8 cellular contexts compared by ENCODE assay signal in the genomic region with DNA sequence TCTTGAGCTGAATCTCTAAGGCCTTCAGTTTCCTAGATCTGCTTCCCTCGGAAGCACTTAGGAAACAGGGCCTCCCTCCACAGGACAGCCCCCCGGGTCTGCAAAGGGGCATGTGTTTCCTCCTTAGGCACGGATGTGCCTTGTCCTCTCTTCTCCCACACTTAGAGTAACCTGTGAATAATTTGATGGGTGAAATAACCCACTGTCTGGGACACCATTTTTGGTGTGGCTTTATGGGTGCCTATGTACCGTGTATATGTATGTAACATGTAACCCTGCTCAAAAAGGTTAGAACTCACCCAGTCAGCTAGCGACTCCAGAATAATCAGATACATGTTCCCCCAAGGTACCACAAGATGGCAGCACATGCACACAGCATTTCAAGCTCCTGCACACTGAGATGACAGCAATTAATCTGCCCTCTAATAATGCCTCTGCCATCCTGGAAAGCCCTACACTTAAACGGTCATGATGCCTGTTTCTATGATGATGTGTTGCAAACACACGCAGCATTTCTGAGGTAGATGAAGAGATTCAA.
DNase-seq lines count a peak whose midpoint lies in the region; ATAC-seq and TF ChIP-seq lines count a peak whose summit lies in the region.

No MANE protein-coding gene starts in this region.

- no peaks in the 10 kb centered on the region for H3K9me3 Mint-ChIP-seq in natural killer cell treated with Interleukin-12 subunit alpha and Interleukin-12 subunit beta and Interleukin-15 and Interleukin-18, amount 100 ng/mL, for 72 hours

- peak overlapping the region in 1 of 2 donors; percentile 18 for H3K27ac Mint-ChIP-seq in natural killer cell treated with Interleukin-12 subunit alpha and Interleukin-12 subunit beta and Interleukin-15 and Interleukin-18, amount 100 ng/mL, for 72 hours

- TF ChIP-seq CTCF in OCI-LY7 (conservative IDR thresholded peaks at IDR 0.05; ENCODE audit: low read length): peak; percentile 88

- H3K4me1 ChIP-seq in OCI-LY7 (ENCODE audit: insufficient read depth, low read length, poor library complexity, severe bottlenecking): peaks cover 6% of the 10 kb centered on the region

- intact Hi-C loops in OCI-LY7 (cut with micrococcal nuclease; ENCODE audit: unreplicated experiment): loop anchor here (1.0 kb wide), 5 partner anchors 260 to 549 kb away; partner anchors contain the start of genes MCM8 and TRMT6

- H3K27me3 Mint-ChIP-seq in natural killer cell treated with Interleukin-12 subunit alpha and Interleukin-12 subunit beta and Interleukin-15 and Interleukin-18, amount 100 ng/mL, for 72 hours: peaks cover 0 to 3% of the 10 kb centered on the region in 2 donors

- BruUV-seq in OCI-LY7 (replicated peaks; lab: Mats Ljungman, UMichigan): no TSS peak

- H4K20me1 ChIP-seq in OCI-LY7 (ENCODE audit: insufficient read depth, low read length): no peaks in the 10 kb centered on the region

- CTCF ChIA-PET in OCI-LY7 (lab: Charles Lee; ENCODE audit: unreplicated experiment): interaction anchor here (0.6 to 1.2 kb wide), 4 partner anchors 369 to 423 kb away, joined by 3 to 6 read pairs (median 4); partner anchors contain the start of genes MCM8 and TRMT6

- H3K79me2 ChIP-seq in OCI-LY7 (ENCODE audit: insufficient read depth, low read depth, low read length): no peaks in the 10 kb centered on the region

- in situ Hi-C loops in KBM-7 (cut with MboI; ENCODE audit: low pct_unique_long_range_greater_than_20kb, low sequenced_read_pairs): loop anchor here (25.0 kb wide), 1 partner anchor 409 kb away; no protein-coding TSS in a partner anchor

- H3K9me2 ChIP-seq in OCI-LY7 (ENCODE audit: insufficient read depth, low read length): no peaks in the 10 kb centered on the region

- no peak overlapping the region for H3K4me2 ChIP-seq in OCI-LY7 (ENCODE audit: low read length)

- POLR2A ChIA-PET in OCI-LY7 (lab: Charles Lee): interaction anchor here (0.9 kb wide), 1 partner anchor 545 kb away, joined by 3 read pairs; no protein-coding TSS in a partner anchor

- DNase-seq in D341Med (ENCODE audit: low spot score) (peak; percentile 76), KBM-7 (peak; percentile 82), OCI-LY7 (ENCODE audit: low spot score) (peak; percentile 89), activated T-cell treated with anti-CD3 and anti-CD28 coated beads for 24 hours (ENCODE audit: low read depth) (peak; percentile 62)
- peak; percentile 81 for DNase-seq in natural killer cell treated with Interleukin-12 subunit alpha and Interleukin-12 subunit beta and Interleukin-15 and Interleukin-18, amount 100 ng/mL, for 72 hours (ENCODE audit: low spot score)
- peak; percentile 69 for DNase-seq in stimulated activated naive CD8-positive, alpha-beta T cell treated with anti-CD3 and anti-CD28 coated beads, Interleukin-15, Interleukin-2, amounts not matched to agents 100 U/mL and 50 U/mL, for 24 hours

- no peak overlapping the region for H3K27ac ChIP-seq in OCI-LY7 (ENCODE audit: low read depth, low read length, poor library complexity, severe bottlenecking)

- H3K4me3 Mint-ChIP-seq in natural killer cell treated with Interleukin-12 subunit alpha and Interleukin-12 subunit beta and Interleukin-15 and Interleukin-18, amount 100 ng/mL, for 72 hours: no peak overlapping the region

- no peaks in the 10 kb centered on the region for H3K36me3 ChIP-seq in OCI-LY7 (ENCODE audit: insufficient read depth, low read length)

- ATAC-seq in GM21390 (IDR thresholded peaks at IDR 0.05; ENCODE audit: unreplicated experiment) (peak; percentile 77), esophagus mucosa (peak; percentile 92)
- peak; percentile 69 to 83 for ATAC-seq in natural killer cell treated with Interleukin-12 subunit alpha and Interleukin-12 subunit beta and Interleukin-15 and Interleukin-18, amount 100 ng/mL, for 72 hours
- ATAC-seq in stimulated activated naive CD8-positive, alpha-beta T cell treated with anti-CD3 and anti-CD28 coated beads, Interleukin-15, Interleukin-2, amounts not matched to agents 100 U/mL and 50 U/mL, for 24 hours: peak; percentile 64

- no peak overlapping the region for H3K4me3 ChIP-seq in OCI-LY7 (ENCODE audit: low read depth, low read length, poor library complexity, severe bottlenecking)

- peaks cover 21 to 22% of the 10 kb centered on the region in 2 donors for H3K4me1 Mint-ChIP-seq in natural killer cell treated with Interleukin-12 subunit alpha and Interleukin-12 subunit beta and Interleukin-15 and Interleukin-18, amount 100 ng/mL, for 72 hours (ENCODE audit: low read depth in 2 of 2)

- no peaks in the 10 kb centered on the region for H3K36me3 Mint-ChIP-seq in natural killer cell treated with Interleukin-12 subunit alpha and Interleukin-12 subunit beta and Interleukin-15 and Interleukin-18, amount 100 ng/mL, for 72 hours

- H2AFZ ChIP-seq in OCI-LY7 (ENCODE audit: low read length): no peak overlapping the region

- no peaks in the 10 kb centered on the region for H3K9me3 ChIP-seq in OCI-LY7 (ENCODE audit: low read length)
